Comparison of ENCODE assay signal across 6 cellular contexts in genomic region chr2:153551698-153552097, GRCh38.
"Had no signal": no experiment of that assay in that cellular context is flagged by ENCODE, and none has a peak within 500 bp of the region (broad histone marks: within the 10 kb centered on the region; RNA-seq: fewer than 3 reads in every experiment).

No MANE protein-coding gene starts in this region.

- H3K27ac Mint-ChIP-seq: IgD-negative memory B cell had no signal

- DNase-seq: IMR-90, KBM-7 had no signal

- ATAC-seq: HepG2, K562 had no signal

- H3K9me3 Mint-ChIP-seq: IgD-negative memory B cell had no signal

- H3K4me1 Mint-ChIP-seq: IgD-negative memory B cell had no signal

- H3K27me3 Mint-ChIP-seq: IgD-negative memory B cell had no signal

- H3K27ac ChIP-seq: HL-60 had no signal

- H3K4me3 Mint-ChIP-seq: IgD-negative memory B cell had no signal

- H3K36me3 Mint-ChIP-seq: IgD-negative memory B cell had no signal

- H3K4me3 ChIP-seq: K562 had no signal
